Comparison of ENCODE assay signal across 15 cellular contexts in genomic region chr6:56522871-56523270, GRCh38.
DNase-seq lines count a peak whose midpoint lies in the region; ATAC-seq and TF ChIP-seq lines count a peak whose summit lies in the region.
"Had no signal": no experiment of that assay in that cellular context is flagged by ENCODE, and none has a peak within 500 bp of the region (broad histone marks: within the 10 kb centered on the region; RNA-seq: fewer than 3 reads in every experiment).

No MANE protein-coding gene starts in this region.

- DNase-seq in vagina (ENCODE audit: extremely low spot score in 2 of 2) = no peak
- DNase-seq in GDM1 (lab: John Stamatoyannopoulos, UW) = no peak
- no peak for DNase-seq in iPS-NIHi11 (ENCODE audit: low spot score)
- DNase-seq: ACHN; BE2C; CD8-positive, alpha-beta T cell; DMS79 treated with DMSO at 0.1 percent for 48 hours; GOT3; NCI-H1930; NCI-H2171 treated with DMSO at 0.1 percent for 48 hours; NCI-H774 had no signal

- no peak for TF ChIP-seq CTCF in vagina (IDR thresholded peaks at IDR 0.05)

- no peak overlapping the region for H3K9ac ChIP-seq in HUES6 (ENCODE audit: low read length)
- H3K9ac ChIP-seq in muscle layer of colon (ENCODE audit: low read length) = no peak overlapping the region

- no peak for ATAC-seq in GM19452 (IDR thresholded peaks at IDR 0.05; ENCODE audit: unreplicated experiment)
- ATAC-seq: CD8-positive, alpha-beta T cell had no signal

- intact Hi-C loops in vagina (cut with DNase I) = no loop called here

- H3K27ac ChIP-seq in HUES6 (ENCODE audit: low read depth, low read length) (0 out of 2 replicates have a peak overlapping the region, but pooled peaks have one; percentile 61), cingulate gyrus (ENCODE audit: low read depth, low read length) (peak overlapping the region; percentile 10), muscle layer of colon (ENCODE audit: low read depth, low read length) (peak overlapping the region; percentile 18), vagina (peak overlapping the region; percentile 81)

- H3K27me3 ChIP-seq in HUES6 (ENCODE audit: control insufficient read depth, insufficient read depth, low read length) = no peaks in the 10 kb centered on the region
- H3K27me3 ChIP-seq in muscle layer of colon (ENCODE audit: control insufficient read depth in 1 of 2, insufficient read depth in 2 of 2, low read length in 2 of 2) = no peaks in the 10 kb centered on the region
- H3K27me3 ChIP-seq in vagina = no peaks in the 10 kb centered on the region
- H3K27me3 ChIP-seq: BE2C had no signal

- H3K4me3 ChIP-seq in HUES6 (ENCODE audit: low read depth, low read length) = no peak overlapping the region
- no peak overlapping the region for H3K4me3 ChIP-seq in muscle layer of colon (ENCODE audit: low read depth in 1 of 2, low read length in 2 of 2)
- no peak overlapping the region for H3K4me3 ChIP-seq in vagina

- peaks cover 46% of the 10 kb centered on the region for H3K4me1 ChIP-seq in HUES6 (ENCODE audit: control insufficient read depth, insufficient read depth, low read length)
- peaks cover 69% of the 10 kb centered on the region for H3K4me1 ChIP-seq in muscle layer of colon (ENCODE audit: insufficient read depth, low read length)
- peaks cover 68% of the 10 kb centered on the region for H3K4me1 ChIP-seq in vagina

- no peak for TF ChIP-seq POLR2A in vagina (IDR thresholded peaks at IDR 0.05)

- H3K9me3 ChIP-seq in HUES6 (ENCODE audit: control insufficient read depth, insufficient read depth, low read depth, low read length) (no peaks in the 10 kb centered on the region), muscle layer of colon (ENCODE audit: low read length) (no peaks in the 10 kb centered on the region), vagina (no peaks in the 10 kb centered on the region)
- H3K9me3 ChIP-seq: BE2C had no signal

- H3K36me3 ChIP-seq in HUES6 (ENCODE audit: control insufficient read depth, insufficient read depth, low read length) (peaks cover 22% of the 10 kb centered on the region), muscle layer of colon (ENCODE audit: insufficient read depth, low read length) (peaks cover 31% of the 10 kb centered on the region), vagina (peaks cover 0 to 43% of the 10 kb centered on the region in 2 donors)

Comparison
In these comparisons a context has a peak if more than half of its experiments do, and no peak if none do; other contexts are left out.
1. H3K27ac ChIP-seq: peak in every context shown above with its lines; median percentile 81 in vagina; 61 in HUES6; 18 in muscle layer of colon; 10 in cingulate gyrus.